ENCODE assay signal across 1 cellular context in genomic region chr20:62301773-62302340, GRCh38.
A peak's percentile ranks its signal among the peaks of the same experiment; 100 is the strongest.
TF ChIP-seq lines count a peak whose summit lies in the region.

No MANE protein-coding gene starts in this region.

TF ChIP-seq in H1, 55 proteins besides CTCF, POLR2A, EP300 and RAD21 (continued from another document):
- 0 out of 2 replicates have a peak, but pooled peaks have one; percentile 28 for TF ChIP-seq KDM1A (IDR thresholded peaks at IDR 0.05; ENCODE audit: borderline replicate concordance, low read length)
- peak; percentile 30 to 65; a peak in 2 of 4 replicates for TF ChIP-seq SIN3A (conservative IDR thresholded peaks at IDR 0.05 in 1 of 2, IDR thresholded peaks at IDR 0.05 in 1 of 2; ENCODE audit: low read depth in 1 of 2, low read length in 2 of 2)
- peak; percentile 15; the same call in 1 of the 2 replicates for TF ChIP-seq SP1 (IDR thresholded peaks at IDR 0.05; ENCODE audit: low read depth, low read length)
- peak; percentile 91 for TF ChIP-seq CEBPB (IDR thresholded peaks at IDR 0.05; ENCODE audit: low read depth, low read length)
- TF ChIP-seq NRF1 (IDR thresholded peaks at IDR 0.05; ENCODE audit: low read depth, low read length), result no peak
- TF ChIP-seq SRF (IDR thresholded peaks at IDR 0.05; ENCODE audit: low read depth, low read length), result no peak
- TF ChIP-seq BACH1 (IDR thresholded peaks at IDR 0.05; ENCODE audit: low read length), result no peak
- 0 out of 2 replicates have a peak, but pooled peaks have one; percentile 8 for TF ChIP-seq ATF3 (IDR thresholded peaks at IDR 0.05; ENCODE audit: insufficient read depth, low read depth, low read length)
- 0 out of 4 replicates have a peak, but pooled peaks of 1 of the 2 experiments have one; percentile 39 for TF ChIP-seq HDAC2 (IDR thresholded peaks at IDR 0.05; ENCODE audit: borderline replicate concordance in 1 of 2, low read depth in 2 of 2, low read length in 2 of 2)
- TF ChIP-seq EZH2 (IDR thresholded peaks at IDR 0.05; ENCODE audit: low read depth, low read length, severe bottlenecking), result no peak
- TF ChIP-seq E2F6 (IDR thresholded peaks at IDR 0.05), result peak; percentile 60; the same call in 1 of the 2 replicates
- TF ChIP-seq, protein P1, sequence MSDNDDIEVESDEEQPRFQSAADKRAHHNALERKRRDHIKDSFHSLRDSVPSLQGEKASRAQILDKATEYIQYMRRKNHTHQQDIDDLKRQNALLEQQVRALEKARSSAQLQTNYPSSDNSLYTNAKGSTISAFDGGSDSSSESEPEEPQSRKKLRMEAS (IDR thresholded peaks at IDR 0.05), result peak; percentile 33; the same call in 1 of the 2 replicates
- TF ChIP-seq TBP (IDR thresholded peaks at IDR 0.05; ENCODE audit: low read depth, low read length), result 0 out of 2 replicates have a peak, but pooled peaks have one; percentile 24
